Comparison of ENCODE assay signal across 8 cellular contexts in genomic region chr17:38584350-38584925, GRCh38. TPM values are rescaled to one million over a fixed set of nuclear protein-coding genes. Genes with fewer than 3 reads are reported as not detected.
DNase-seq lines count a peak whose midpoint lies in the region; ATAC-seq and TF ChIP-seq lines count a peak whose summit lies in the region.

No MANE protein-coding gene starts in this region.

- H3K36me3 Mint-ChIP-seq in activated naive CD8-positive, alpha-beta T cell treated with anti-CD3 and anti-CD28 coated beads, Interleukin-2, amount 50 U/mL, for 24 hours (ENCODE audit: low read depth), result no peaks in the 10 kb centered on the region

- peaks cover 68% of the 10 kb centered on the region for H3K27me3 Mint-ChIP-seq in activated naive CD8-positive, alpha-beta T cell treated with anti-CD3 and anti-CD28 coated beads, Interleukin-2, amount 50 U/mL, for 24 hours

- peak; percentile 89 for TF ChIP-seq CTCF in DND-41 (IDR thresholded peaks at IDR 0.05; ENCODE audit: borderline replicate concordance, extremely low read depth, low read length, poor library complexity, severe bottlenecking)

- H4K20me1 ChIP-seq in DND-41 (ENCODE audit: insufficient read depth, low read length), result peaks cover 17% of the 10 kb centered on the region

- H3K36me3 ChIP-seq in DND-41 (ENCODE audit: insufficient read depth, low read length), result no peaks in the 10 kb centered on the region

- no peak overlapping the region for H3K4me3 Mint-ChIP-seq in activated naive CD8-positive, alpha-beta T cell treated with anti-CD3 and anti-CD28 coated beads, Interleukin-2, amount 50 U/mL, for 24 hours

- peaks cover 7% of the 10 kb centered on the region for H3K4me1 Mint-ChIP-seq in activated naive CD8-positive, alpha-beta T cell treated with anti-CD3 and anti-CD28 coated beads, Interleukin-2, amount 50 U/mL, for 24 hours

- peaks cover 18% of the 10 kb centered on the region for H3K4me1 ChIP-seq in DND-41 (ENCODE audit: insufficient read depth, low read length)

- H3K9me3 ChIP-seq in DND-41 (ENCODE audit: insufficient read depth, low read length, severe bottlenecking), result no peaks in the 10 kb centered on the region

- no peak overlapping the region for H2AFZ ChIP-seq in DND-41 (ENCODE audit: low read depth, low read length)

- no peak overlapping the region for H3K9ac ChIP-seq in DND-41 (ENCODE audit: low read depth, low read length)

- no peak overlapping the region for H3K27ac Mint-ChIP-seq in activated naive CD8-positive, alpha-beta T cell treated with anti-CD3 and anti-CD28 coated beads, Interleukin-2, amount 50 U/mL, for 24 hours

- H3K4me2 ChIP-seq in DND-41 (ENCODE audit: insufficient read depth, low read length), result no peak overlapping the region

- H3K4me3 ChIP-seq in DND-41 (ENCODE audit: low read depth in 1 of 2, low read length in 2 of 2), result no peak overlapping the region

- peak; percentile 51 for DNase-seq in DND-41
- DNase-seq in Kasumi-1 (lab: John Stamatoyannopoulos, UW), result peak; percentile 45 to 47
- DNase-seq in SKM-1 treated with dmso at 0.1 percent for 144 hours (lab: John Stamatoyannopoulos, UW; ENCODE audit: unreplicated experiment), result peak; percentile 51
- peak; percentile 76 for DNase-seq in activated naive CD8-positive, alpha-beta T cell treated with anti-CD3 and anti-CD28 coated beads, Interleukin-2, amount 50 U/mL, for 24 hours
- DNase-seq in left cardiac atrium, result peak; percentile 61
- DNase-seq in sciatic nerve (ENCODE audit: low spot score), result no peak
- no peak for DNase-seq in SK-N-DZ (ENCODE audit: low spot score)

- H3K9me3 Mint-ChIP-seq in activated naive CD8-positive, alpha-beta T cell treated with anti-CD3 and anti-CD28 coated beads, Interleukin-2, amount 50 U/mL, for 24 hours, result no peaks in the 10 kb centered on the region

- ATAC-seq in DND-41 (ENCODE audit: insufficient read depth, low read depth), result peak; percentile 34; the same call in 1 of the 3 replicates
- peak; percentile 73 for ATAC-seq in activated naive CD8-positive, alpha-beta T cell treated with anti-CD3 and anti-CD28 coated beads, Interleukin-2, amount 50 U/mL, for 24 hours
- ATAC-seq in left cardiac atrium, result peak; percentile 87 to 89
- ATAC-seq in sciatic nerve, result peak; percentile 83
- no peak for ATAC-seq in GM18858 (IDR thresholded peaks at IDR 0.05; ENCODE audit: unreplicated experiment)

- no peaks in the 10 kb centered on the region for H3K79me2 ChIP-seq in DND-41 (ENCODE audit: insufficient read depth, low read length)

- H3K27ac ChIP-seq in DND-41 (ENCODE audit: low read length), result no peak overlapping the region

- intact Hi-C loops in left cardiac atrium (cut with DNase I), result loop anchor here in 1 of 2 donors (10.0 kb wide), 1 partner anchor 160 kb away; the partner anchor contains the start of gene ARHGAP23
- intact Hi-C loops in sciatic nerve (cut with DNase I), result no loop called here

- H3K27me3 ChIP-seq in DND-41 (ENCODE audit: insufficient read depth, low read length, poor library complexity), result peaks cover 8% of the 10 kb centered on the region

RNA-seq across cellular contexts. Expression of gene SRCIN1, which starts 21.3 kb away (rescaled TPM):
- total RNA-seq in left cardiac atrium, result 1 to 10 TPM; 1.4 to 3.0 TPM
- total RNA-seq in sciatic nerve, result 4.5 TPM
- 2.7 and 3.0 TPM in 2 replicates for polyA plus RNA-seq in SK-N-DZ (2014; cell fraction: cytosol; rRNA removed)
- polyA plus RNA-seq in SK-N-DZ (2014; cell fraction: nucleus; rRNA removed), result 7.4 and 10.8 TPM in 2 replicates

Comparison
In these comparisons a context has a peak if more than half of its experiments do, and no peak if none do; other contexts are left out.
1. DNase-seq: peak in DND-41 (single experiment), Kasumi-1 (2 of 2), SKM-1 treated with dmso at 0.1 percent for 144 hours (single experiment), activated naive CD8-positive, alpha-beta T cell treated with anti-CD3 and anti-CD28 coated beads, Interleukin-2, amount 50 U/mL, for 24 hours (single experiment) and left cardiac atrium (single experiment); none in sciatic nerve (single experiment) and SK-N-DZ (single experiment).